In genomic region chr1:89809556-89809955, GRCh38 we compare ENCODE assay signal across 21 cellular contexts. TPM values are rescaled to one million over a fixed set of nuclear protein-coding genes. Genes with fewer than 3 reads are reported as not detected.
DNase-seq lines count a peak whose midpoint lies in the region; ATAC-seq and TF ChIP-seq lines count a peak whose summit lies in the region.
"Had no signal": no experiment of that assay in that cellular context is flagged by ENCODE, and none has a peak within 500 bp of the region (broad histone marks: within the 10 kb centered on the region; RNA-seq: fewer than 3 reads in every experiment).

No MANE protein-coding gene starts in this region.

- no peak overlapping the region for H3K9ac ChIP-seq in IMR-90 (ENCODE audit: low read depth, low read length)
- H3K9ac ChIP-seq in PC-3 (ENCODE audit: low read length), result no peak overlapping the region

- H3K79me1 ChIP-seq in IMR-90 (ENCODE audit: low read depth in 1 of 2, low read length in 2 of 2), result no peaks in the 10 kb centered on the region

- peaks cover 9% of the 10 kb centered on the region for H3K36me3 Mint-ChIP-seq in T-helper 17 cell (ENCODE audit: low read depth)
- H3K36me3 Mint-ChIP-seq: activated naive CD4-positive, alpha-beta T cell treated with anti-CD3 and anti-CD28 coated beads, Interleukin-2, amount 10 ng/mL, durations not matched to agents 7 days and 5 days; memory B cell had no signal

- H2BK15ac ChIP-seq in IMR-90 (ENCODE audit: low read depth, low read length), result no peak overlapping the region

- no peak overlapping the region for H2BK120ac ChIP-seq in IMR-90 (ENCODE audit: low read depth, low read length)

- intact Hi-C loops in IMR-90 (cut with micrococcal nuclease) (no loop called here), PC-3 (cut with micrococcal nuclease) (no loop called here)

- no peak overlapping the region for H3K14ac ChIP-seq in IMR-90 (replicated peaks; ENCODE audit: low read depth, low read length)

- H3K27ac Mint-ChIP-seq in T-helper 17 cell, result no peak overlapping the region
- H3K27ac Mint-ChIP-seq: activated naive CD4-positive, alpha-beta T cell treated with anti-CD3 and anti-CD28 coated beads, Interleukin-2, amount 10 ng/mL, durations not matched to agents 7 days and 5 days; activated T-cell treated with anti-CD3 and anti-CD28 coated beads, Interleukin-2, amount 50 U/mL, for 72 hours; memory B cell; stimulated activated naive CD8-positive, alpha-beta T cell treated with anti-CD3 and anti-CD28 coated beads, Interleukin-15, Interleukin-2, amounts not matched to agents 100 ng/mL and 50 ng/mL, for 24 hours had no signal

- no peak overlapping the region for H2AK9ac ChIP-seq in IMR-90 (replicated peaks; ENCODE audit: low read depth, low read length, poor library complexity)

- no peaks in the 10 kb centered on the region for H3K9me3 ChIP-seq in IMR-90 (ENCODE audit: control insufficient read depth, insufficient read depth, low read length)
- no peaks in the 10 kb centered on the region for H3K9me3 ChIP-seq in PC-3 (ENCODE audit: low read length)
- no peaks in the 10 kb centered on the region for H3K9me3 ChIP-seq in T-helper 17 cell (ENCODE audit: control insufficient read depth, low read length, poor library complexity, severe bottlenecking)

- H2AK5ac ChIP-seq in IMR-90 (ENCODE audit: low read depth, low read length), result no peak overlapping the region

- H2BK20ac ChIP-seq in IMR-90 (ENCODE audit: low read depth, low read length), result no peak overlapping the region

- H2BK5ac ChIP-seq in IMR-90 (ENCODE audit: low read depth, low read length, poor library complexity, severe bottlenecking), result no peak overlapping the region

- H3K27me3 Mint-ChIP-seq in T-helper 17 cell, result peaks cover 47% of the 10 kb centered on the region
- H3K27me3 Mint-ChIP-seq: memory B cell had no signal

- H3K23ac ChIP-seq in IMR-90 (ENCODE audit: low read depth, low read length), result no peak overlapping the region

- no peak overlapping the region for H4K91ac ChIP-seq in IMR-90 (ENCODE audit: insufficient read depth, low read depth, low read length)

- H3F3A ChIP-seq in PC-3 (ENCODE audit: low read length, unreplicated experiment), result no peaks in the 10 kb centered on the region

- no peaks in the 10 kb centered on the region for H3K79me2 ChIP-seq in PC-3 (ENCODE audit: low read length)

- H4K5ac ChIP-seq in IMR-90 (ENCODE audit: low read depth, low read length), result no peak overlapping the region

- H4K20me1 ChIP-seq in IMR-90 (ENCODE audit: insufficient read depth, low read length) (no peaks in the 10 kb centered on the region), PC-3 (ENCODE audit: low read length) (no peaks in the 10 kb centered on the region)

- H3K18ac ChIP-seq in IMR-90 (ENCODE audit: low read depth, low read length), result no peak overlapping the region

- no peak for TF ChIP-seq CTCF in IMR-90 (conservative IDR thresholded peaks at IDR 0.05; ENCODE audit: low read depth, low read length)
- no peak for TF ChIP-seq CTCF in astrocyte of the spinal cord (IDR thresholded peaks at IDR 0.05; ENCODE audit: low read depth, low read length)
- TF ChIP-seq CTCF in PC-3 (conservative IDR thresholded peaks at IDR 0.05; ENCODE audit: low read depth, low read length), result no peak

- POLR2A ChIA-PET in IMR-90 (lab: Charles Lee; ENCODE audit: unreplicated experiment) (no interaction called here), PC-3 (lab: Charles Lee; ENCODE audit: unreplicated experiment) (interaction anchor here (0.6 kb wide), 2 partner anchors 12 to 255 kb away, joined by 3 to 6 read pairs; no protein-coding TSS in a partner anchor)

- H3K4me1 Mint-ChIP-seq in T-helper 17 cell, result peaks cover 2% of the 10 kb centered on the region
- H3K4me1 Mint-ChIP-seq: activated naive CD4-positive, alpha-beta T cell treated with anti-CD3 and anti-CD28 coated beads, Interleukin-2, amount 10 ng/mL, durations not matched to agents 7 days and 5 days had no signal

- dilution Hi-C loops in IMR-90 (cut with HindIII; ENCODE audit: low sequenced_read_pairs, unreplicated experiment), result no loop called here

- BruUV-seq in IMR-90 (replicated peaks; lab: Mats Ljungman, UMichigan) (no TSS peak), PC-3 (replicated peaks; lab: Mats Ljungman, UMichigan) (no TSS peak)

- peak; percentile 22 for ATAC-seq in IMR-90 (ENCODE audit: low read depth)
- no peak for ATAC-seq in PC-3
- ATAC-seq in T-helper 17 cell, result no peak
- ATAC-seq: activated T-cell treated with anti-CD3 and anti-CD28 coated beads, Interleukin-2, amount 50 U/mL, for 72 hours; sciatic nerve had no signal

- H3K56ac ChIP-seq in IMR-90 (ENCODE audit: extremely low read depth, insufficient read depth, low read length), result no peak overlapping the region

- TF ChIP-seq POLR2A in IMR-90 (IDR thresholded peaks at IDR 0.05; ENCODE audit: low read depth, low read length), result no peak

- CTCF ChIA-PET in IMR-90 (lab: Yijun Ruan, JAX) (no interaction called here), PC-3 (lab: Charles Lee) (no interaction called here)

- no peak overlapping the region for H4K8ac ChIP-seq in IMR-90 (ENCODE audit: low read depth in 2 of 2, low read length in 2 of 2)

- H3K4me3 ChIP-seq in IMR-90 (ENCODE audit: insufficient read depth, low read depth, low read length) (no peak overlapping the region), astrocyte of the spinal cord (ENCODE audit: low read depth, low read length) (no peak overlapping the region), PC-3 (ENCODE audit: low read length) (no peak overlapping the region)

- H3K27me3 ChIP-seq in IMR-90 (ENCODE audit: control insufficient read depth, insufficient read depth, low read length) (no peaks in the 10 kb centered on the region), PC-3 (ENCODE audit: low read length) (no peaks in the 10 kb centered on the region)

- H3K4me2 ChIP-seq in IMR-90 (ENCODE audit: low read depth, low read length) (no peak overlapping the region), PC-3 (ENCODE audit: low read length) (no peak overlapping the region)

- no peak overlapping the region for H3K4ac ChIP-seq in IMR-90 (ENCODE audit: low read depth, low read length)

- H3K4me3 Mint-ChIP-seq in T-helper 17 cell, result no peak overlapping the region
- H3K4me3 Mint-ChIP-seq: activated naive CD4-positive, alpha-beta T cell treated with anti-CD3 and anti-CD28 coated beads, Interleukin-2, amount 10 ng/mL, durations not matched to agents 7 days and 5 days; activated T-cell treated with anti-CD3 and anti-CD28 coated beads, Interleukin-2, amount 50 U/mL, for 72 hours; memory B cell; stimulated activated naive CD8-positive, alpha-beta T cell treated with anti-CD3 and anti-CD28 coated beads, Interleukin-15, Interleukin-2, amounts not matched to agents 100 ng/mL and 50 ng/mL, for 24 hours had no signal

- peaks cover 11% of the 10 kb centered on the region for H3K4me1 ChIP-seq in IMR-90 (ENCODE audit: control insufficient read depth, insufficient read depth, low read length)
- H3K4me1 ChIP-seq in PC-3 (ENCODE audit: insufficient read depth, low read length), result peaks cover 22% of the 10 kb centered on the region

- in situ Hi-C loops in IMR-90 (cut with MboI; ENCODE audit: low sequenced_read_pairs), result no loop called here
- in situ Hi-C loops in astrocyte of the spinal cord (cut with HindIII; ENCODE audit: low sequenced_read_pairs), result no loop called here

- H2AFZ ChIP-seq in IMR-90 (replicated peaks; ENCODE audit: low read length, poor library complexity) (no peak overlapping the region), PC-3 (ENCODE audit: low read length) (no peak overlapping the region)

- H3K27ac ChIP-seq in IMR-90 (ENCODE audit: insufficient read depth, low read length) (no peak overlapping the region), PC-3 (ENCODE audit: low read length) (no peak overlapping the region)

- no CpG with 5 or more reads among the region's 3 CpGs for WGBS in IMR-90 (ENCODE audit: extremely low coverage in 2 of 2, insufficient read length in 1 of 2), 2 experiments

- H3K36me3 ChIP-seq in IMR-90 (ENCODE audit: control insufficient read depth, insufficient read depth, low read length), result no peaks in the 10 kb centered on the region
- H3K36me3 ChIP-seq in PC-3 (ENCODE audit: low read depth, low read length), result no peaks in the 10 kb centered on the region

- H3K9me2 ChIP-seq in PC-3 (replicated peaks; ENCODE audit: low read length), result no peaks in the 10 kb centered on the region

- TF ChIP-seq RAD21 in IMR-90 (IDR thresholded peaks at IDR 0.05; ENCODE audit: low read length), result no peak

- peaks cover 8% of the 10 kb centered on the region; the same call in 1 of the 2 replicates for H3K9me1 ChIP-seq in IMR-90 (ENCODE audit: insufficient read depth, low read length)

- DNase-seq in EL (peak; percentile 78), IMR-90 (peak; percentile 61), astrocyte of the spinal cord (ENCODE audit: low read depth, low spot score) (peak; percentile 41), renal cortical epithelial cell (ENCODE audit: low read depth) (peak; percentile 38), PC-3 (no peak), T-helper 17 cell (no peak), HK-2 (ENCODE audit: unreplicated experiment) (no peak)
- DNase-seq: activated CD4-positive, alpha-beta T cell treated with anti-CD3 and anti-CD28 coated beads for 48 hours; activated naive CD4-positive, alpha-beta T cell treated with anti-CD3 and anti-CD28 coated beads, Interleukin-2, amount 10 ng/mL, durations not matched to agents 7 days and 5 days; activated T-cell treated with anti-CD3 and anti-CD28 coated beads, Interleukin-2, amount 50 U/mL, for 72 hours; AML-193; anterior cingulate cortex; central memory CD4-positive, alpha-beta T cell; H7; head of caudate nucleus; NCI-H1436; NCI-H510A; T-helper 2 cell had no signal

TF ChIP-seq in IMR-90, 13 proteins besides CTCF, POLR2A, EP300 and RAD21:
- no peak for TF ChIP-seq NFE2L2 (IDR thresholded peaks at IDR 0.05; ENCODE audit: low read depth, low read length)
- TF ChIP-seq RFX5 (IDR thresholded peaks at IDR 0.05; ENCODE audit: low read depth, low read length), result no peak
- no peak for TF ChIP-seq CHD1 (IDR thresholded peaks at IDR 0.05; ENCODE audit: low read depth, low read length)
- TF ChIP-seq MAFK (IDR thresholded peaks at IDR 0.05; ENCODE audit: low read depth, low read length), result no peak
- TF ChIP-seq CEBPB (IDR thresholded peaks at IDR 0.05; ENCODE audit: low read depth, low read length), result no peak
- no peak for TF ChIP-seq BHLHE40 (IDR thresholded peaks at IDR 0.05; ENCODE audit: low read depth, low read length)
- TF ChIP-seq RCOR1 (IDR thresholded peaks at IDR 0.05; ENCODE audit: insufficient replicate concordance, low read length), result no peak
- no peak for TF ChIP-seq MXI1 (IDR thresholded peaks at IDR 0.05; ENCODE audit: borderline replicate concordance, low read depth, low read length)

RNA-seq across cellular contexts. Expression of gene LRRC8D, which starts 11.3 kb away (rescaled TPM):
- total RNA-seq in IMR-90 (2012; rRNA removed) (34.7 and 35.3 TPM in 2 replicates), renal cortical epithelial cell (28.7 and 43.8 TPM in 2 replicates), PC-3 (2014; rRNA removed) (19.6 and 21.8 TPM in 2 replicates), T-helper 17 cell (10 to 100 TPM; 28.3 to 33.5 TPM)
- polyA plus RNA-seq in IMR-90 (2012; rRNA removed), result 30.7 and 34.1 TPM in 2 replicates
- 29.8 and 40.6 TPM in 2 replicates for polyA plus RNA-seq in IMR-90 (2012; cell fraction: cytosol; rRNA removed)
- 12.1 and 17.4 TPM in 2 replicates for polyA plus RNA-seq in IMR-90 (2012; cell fraction: nucleus; rRNA removed; ENCODE audit: low replicate concordance)

Comparison
In these comparisons a context has a peak if more than half of its experiments do, and no peak if none do; other contexts are left out.
1. DNase-seq: peak in EL (single experiment), IMR-90 (single experiment), astrocyte of the spinal cord (single experiment) and renal cortical epithelial cell (single experiment); none in PC-3 (single experiment), T-helper 17 cell (0 of 3) and HK-2 (single experiment).